Comparison of ENCODE assay signal across 2 cellular contexts in the genomic region with DNA sequence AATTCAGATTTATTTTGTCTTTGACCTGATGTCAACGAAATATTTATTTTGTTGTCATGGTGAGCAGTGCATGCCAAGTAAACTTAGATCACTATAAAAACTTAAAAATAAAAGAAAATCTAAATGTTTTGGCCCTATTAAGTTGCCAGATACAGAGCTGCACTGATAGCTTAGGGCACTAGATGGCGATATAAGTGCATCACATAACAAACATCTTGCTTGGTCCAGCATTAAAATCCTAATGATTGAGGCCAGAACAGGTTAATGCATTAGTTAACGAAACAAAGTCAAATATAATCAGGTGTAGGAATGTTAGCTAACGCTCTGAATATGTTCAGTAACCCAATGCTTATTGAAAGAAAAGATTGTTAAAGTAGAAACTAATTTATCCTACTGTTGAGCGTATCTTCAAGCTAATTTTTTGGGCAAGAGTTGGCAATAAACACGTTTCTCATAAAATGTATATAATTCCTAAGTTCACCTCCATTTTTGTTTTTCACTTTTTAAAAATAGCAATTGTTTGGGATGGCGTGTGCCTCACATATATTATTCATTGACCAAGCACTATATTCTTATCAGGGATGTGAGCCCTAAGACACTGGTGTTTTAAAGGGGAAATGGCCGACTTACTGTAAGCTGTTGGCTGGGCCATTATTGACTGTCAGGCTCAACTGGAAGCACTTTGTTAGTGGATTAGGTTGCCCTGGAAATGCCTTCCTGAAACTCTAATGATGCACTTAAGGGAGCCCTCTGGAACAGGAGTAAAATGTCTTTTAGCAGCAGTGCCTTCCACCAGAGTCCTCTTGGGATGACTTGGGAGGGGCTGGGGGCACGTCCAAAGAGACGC.
TF ChIP-seq lines count a peak whose summit lies in the region.

No MANE protein-coding gene starts in this region.

TF ChIP-seq in HCT116, 20 proteins besides CTCF, POLR2A, EP300 and RAD21:
- no peak for TF ChIP-seq EGR1 (IDR thresholded peaks at IDR 0.05; ENCODE audit: low read depth)
- TF ChIP-seq CBX3 (IDR thresholded peaks at IDR 0.05; ENCODE audit: low read depth) = no peak
- TF ChIP-seq, protein P1, sequence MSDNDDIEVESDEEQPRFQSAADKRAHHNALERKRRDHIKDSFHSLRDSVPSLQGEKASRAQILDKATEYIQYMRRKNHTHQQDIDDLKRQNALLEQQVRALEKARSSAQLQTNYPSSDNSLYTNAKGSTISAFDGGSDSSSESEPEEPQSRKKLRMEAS (IDR thresholded peaks at IDR 0.05) = no peak
- no peak for TF ChIP-seq SIN3A (IDR thresholded peaks at IDR 0.05; ENCODE audit: low read depth)
- TF ChIP-seq SP1 (IDR thresholded peaks at IDR 0.05; ENCODE audit: low read depth) = no peak
- TF ChIP-seq, protein P2, sequence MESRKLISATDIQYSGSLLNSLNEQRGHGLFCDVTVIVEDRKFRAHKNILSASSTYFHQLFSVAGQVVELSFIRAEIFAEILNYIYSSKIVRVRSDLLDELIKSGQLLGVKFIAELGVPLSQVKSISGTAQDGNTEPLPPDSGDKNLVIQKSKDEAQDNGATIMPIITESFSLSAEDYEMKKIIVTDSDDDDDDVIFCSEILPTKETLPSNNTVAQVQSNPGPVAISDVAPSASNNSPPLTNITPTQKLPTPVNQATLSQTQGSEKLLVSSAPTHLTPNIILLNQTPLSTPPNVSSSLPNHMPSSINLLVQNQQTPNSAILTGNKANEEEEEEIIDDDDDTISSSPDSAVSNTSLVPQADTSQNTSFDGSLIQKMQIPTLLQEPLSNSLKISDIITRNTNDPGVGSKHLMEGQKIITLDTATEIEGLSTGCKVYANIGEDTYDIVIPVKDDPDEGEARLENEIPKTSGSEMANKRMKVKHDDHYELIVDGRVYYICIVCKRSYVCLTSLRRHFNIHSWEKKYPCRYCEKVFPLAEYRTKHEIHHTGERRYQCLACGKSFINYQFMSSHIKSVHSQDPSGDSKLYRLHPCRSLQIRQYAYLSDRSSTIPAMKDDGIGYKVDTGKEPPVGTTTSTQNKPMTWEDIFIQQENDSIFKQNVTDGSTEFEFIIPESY (IDR thresholded peaks at IDR 0.05; ENCODE audit: extremely low read depth, insufficient replicate concordance, low read length) = no peak
- no peak for TF ChIP-seq CEBPB (IDR thresholded peaks at IDR 0.05; ENCODE audit: low read depth)
- TF ChIP-seq, protein P3, sequence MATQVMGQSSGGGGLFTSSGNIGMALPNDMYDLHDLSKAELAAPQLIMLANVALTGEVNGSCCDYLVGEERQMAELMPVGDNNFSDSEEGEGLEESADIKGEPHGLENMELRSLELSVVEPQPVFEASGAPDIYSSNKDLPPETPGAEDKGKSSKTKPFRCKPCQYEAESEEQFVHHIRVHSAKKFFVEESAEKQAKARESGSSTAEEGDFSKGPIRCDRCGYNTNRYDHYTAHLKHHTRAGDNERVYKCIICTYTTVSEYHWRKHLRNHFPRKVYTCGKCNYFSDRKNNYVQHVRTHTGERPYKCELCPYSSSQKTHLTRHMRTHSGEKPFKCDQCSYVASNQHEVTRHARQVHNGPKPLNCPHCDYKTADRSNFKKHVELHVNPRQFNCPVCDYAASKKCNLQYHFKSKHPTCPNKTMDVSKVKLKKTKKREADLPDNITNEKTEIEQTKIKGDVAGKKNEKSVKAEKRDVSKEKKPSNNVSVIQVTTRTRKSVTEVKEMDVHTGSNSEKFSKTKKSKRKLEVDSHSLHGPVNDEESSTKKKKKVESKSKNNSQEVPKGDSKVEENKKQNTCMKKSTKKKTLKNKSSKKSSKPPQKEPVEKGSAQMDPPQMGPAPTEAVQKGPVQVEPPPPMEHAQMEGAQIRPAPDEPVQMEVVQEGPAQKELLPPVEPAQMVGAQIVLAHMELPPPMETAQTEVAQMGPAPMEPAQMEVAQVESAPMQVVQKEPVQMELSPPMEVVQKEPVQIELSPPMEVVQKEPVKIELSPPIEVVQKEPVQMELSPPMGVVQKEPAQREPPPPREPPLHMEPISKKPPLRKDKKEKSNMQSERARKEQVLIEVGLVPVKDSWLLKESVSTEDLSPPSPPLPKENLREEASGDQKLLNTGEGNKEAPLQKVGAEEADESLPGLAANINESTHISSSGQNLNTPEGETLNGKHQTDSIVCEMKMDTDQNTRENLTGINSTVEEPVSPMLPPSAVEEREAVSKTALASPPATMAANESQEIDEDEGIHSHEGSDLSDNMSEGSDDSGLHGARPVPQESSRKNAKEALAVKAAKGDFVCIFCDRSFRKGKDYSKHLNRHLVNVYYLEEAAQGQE (IDR thresholded peaks at IDR 0.05; ENCODE audit: low read depth) = no peak
- TF ChIP-seq ELF1 (IDR thresholded peaks at IDR 0.05; ENCODE audit: borderline replicate concordance, low read depth) = no peak
- TF ChIP-seq EZH2phosphoT487 (IDR thresholded peaks at IDR 0.05; ENCODE audit: borderline replicate concordance) = no peak
- TF ChIP-seq YY1 (IDR thresholded peaks at IDR 0.05; ENCODE audit: extremely low read depth, insufficient replicate concordance, low read depth, low read length) = no peak
- TF ChIP-seq TCF7L2 (IDR thresholded peaks at IDR 0.05; ENCODE audit: borderline replicate concordance, extremely low read depth, insufficient read depth, insufficient read length) = no peak
- no peak for TF ChIP-seq EZH2 (IDR thresholded peaks at IDR 0.05)
- no peak for TF ChIP-seq ZFX (IDR thresholded peaks at IDR 0.05)

TF ChIP-seq in H1, 55 proteins besides CTCF, POLR2A, EP300 and RAD21:
- TF ChIP-seq YY1 (IDR thresholded peaks at IDR 0.05; ENCODE audit: low read depth, low read length) (peak; percentile 69), PHF8 (conservative IDR thresholded peaks at IDR 0.05; ENCODE audit: low read depth, low read length) (no peak), HDAC6 (IDR thresholded peaks at IDR 0.05; ENCODE audit: low read depth, low read length) (no peak), SP1 (IDR thresholded peaks at IDR 0.05; ENCODE audit: low read depth, low read length) (no peak), TAF7 (optimal IDR thresholded peaks at IDR 0.05; ENCODE audit: borderline replicate concordance, low read depth, low read length) (no peak)
- TF ChIP-seq, protein P1 (IDR thresholded peaks at IDR 0.05) = no peak
